ENCODE assay signal across 1 cellular context in the genomic region with DNA sequence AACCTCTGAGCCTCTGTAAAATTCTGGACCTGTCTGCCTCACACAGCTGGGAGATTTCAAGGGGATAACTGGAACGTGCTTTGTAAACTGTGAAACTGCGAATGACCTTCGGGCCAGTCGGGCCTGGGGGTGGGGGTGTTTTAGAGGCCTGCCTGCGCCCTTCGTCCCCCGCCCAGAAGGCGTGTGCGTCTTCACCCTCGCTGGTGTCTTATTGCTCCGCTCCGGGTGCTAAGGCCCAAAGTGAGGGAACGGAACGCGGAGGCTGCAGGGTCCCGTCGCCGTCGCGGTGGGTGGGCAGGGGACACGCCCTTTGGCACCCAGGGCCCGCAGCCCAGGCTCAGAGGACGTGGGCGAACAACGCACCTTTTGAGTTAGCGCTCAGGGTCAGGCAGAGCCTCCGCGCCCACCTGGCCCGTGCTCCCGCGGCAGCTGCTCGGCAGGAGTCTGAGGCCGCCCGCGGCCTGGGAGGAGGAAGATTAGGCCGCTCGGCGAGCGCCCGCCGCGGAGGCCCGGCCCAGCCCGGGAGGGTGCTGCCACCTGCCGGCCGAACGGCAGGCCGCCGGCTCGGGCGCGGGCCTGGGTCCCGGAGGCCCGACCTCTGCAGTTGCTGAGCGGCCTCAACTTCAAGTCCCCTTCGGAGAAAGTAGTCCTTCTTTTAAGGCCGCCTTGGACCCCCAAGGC.
TF ChIP-seq lines count a peak whose summit lies in the region.

No MANE protein-coding gene starts in this region.

TF ChIP-seq in K562, 482 proteins besides CTCF, POLR2A, EP300 and RAD21 (continued from another document and continues in another):
- TF ChIP-seq, protein P1, sequence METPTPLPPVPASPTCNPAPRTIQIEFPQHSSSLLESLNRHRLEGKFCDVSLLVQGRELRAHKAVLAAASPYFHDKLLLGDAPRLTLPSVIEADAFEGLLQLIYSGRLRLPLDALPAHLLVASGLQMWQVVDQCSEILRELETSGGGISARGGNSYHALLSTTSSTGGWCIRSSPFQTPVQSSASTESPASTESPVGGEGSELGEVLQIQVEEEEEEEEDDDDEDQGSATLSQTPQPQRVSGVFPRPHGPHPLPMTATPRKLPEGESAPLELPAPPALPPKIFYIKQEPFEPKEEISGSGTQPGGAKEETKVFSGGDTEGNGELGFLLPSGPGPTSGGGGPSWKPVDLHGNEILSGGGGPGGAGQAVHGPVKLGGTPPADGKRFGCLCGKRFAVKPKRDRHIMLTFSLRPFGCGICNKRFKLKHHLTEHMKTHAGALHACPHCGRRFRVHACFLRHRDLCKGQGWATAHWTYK (CRISPR knock-in tag; IDR thresholded peaks at IDR 0.05): peak; percentile 61; the same call in 1 of the 2 replicates
- TF ChIP-seq NCOA2 (IDR thresholded peaks at IDR 0.05; ENCODE audit: partially characterized antibody in 2 of 2) (no peak), PHF21A (IDR thresholded peaks at IDR 0.05; ENCODE audit: borderline replicate concordance, low read depth) (no peak), HSF4 (CRISPR knock-in tag; IDR thresholded peaks at IDR 0.05; ENCODE audit: borderline replicate concordance) (no peak), TRIM24 (IDR thresholded peaks at IDR 0.05) (no peak), ZBTB26 (CRISPR knock-in tag; IDR thresholded peaks at IDR 0.05) (no peak), CAMTA2 (CRISPR knock-in tag; conservative IDR thresholded peaks at IDR 0.05) (no peak), MTA2 (IDR thresholded peaks at IDR 0.05; ENCODE audit: low read depth) (no peak), ELF1 (tag; IDR thresholded peaks at IDR 0.05) (no peak), KLF13 (tag; IDR thresholded peaks at IDR 0.05; ENCODE audit: borderline replicate concordance, low read depth) (no peak), CBFA2T2 (conservative IDR thresholded peaks at IDR 0.05) (peak; percentile 34; the same call in 1 of the 2 replicates), ZNF124 (CRISPR knock-in tag; IDR thresholded peaks at IDR 0.05) (no peak), PCBP1 (IDR thresholded peaks at IDR 0.05; ENCODE audit: low read depth, low read length, poor library complexity, severe bottlenecking) (peak; percentile 76), ZNF764 (CRISPR knock-in tag; IDR thresholded peaks at IDR 0.05; ENCODE audit: low read depth) (0 out of 2 replicates have a peak, but pooled peaks have one; percentile 11), BACH1 (tag; IDR thresholded peaks at IDR 0.05) (no peak), SMAD4 (CRISPR knock-in tag; conservative IDR thresholded peaks at IDR 0.05) (0 out of 2 replicates have a peak, but pooled peaks have one; percentile 45), SOX6 (IDR thresholded peaks at IDR 0.05) (peak; percentile 42; the same call in 1 of the 2 replicates), CTBP1 (IDR thresholded peaks at IDR 0.05; ENCODE audit: borderline replicate concordance) (peak; percentile 86), ZMIZ1 (IDR thresholded peaks at IDR 0.05; ENCODE audit: low read depth in 2 of 2, low read length in 2 of 2) (peak in 1 of 2 experiments; percentile 8; a peak in 1 of 4 replicates), FOXM1 (IDR thresholded peaks at IDR 0.05; ENCODE audit: low read depth) (no peak), FOXM1 (CRISPR knock-in tag; IDR thresholded peaks at IDR 0.05; ENCODE audit: low read depth) (0 out of 2 replicates have a peak, but pooled peaks have one; percentile 62), SRF (CRISPR knock-in tag; IDR thresholded peaks at IDR 0.05) (0 out of 4 replicates have a peak, but pooled peaks of 1 of the 2 experiments have one; percentile 53), CCNT2 (IDR thresholded peaks at IDR 0.05; ENCODE audit: borderline replicate concordance, extremely low read depth, insufficient read length, low read depth, low read length) (peak; percentile 82), SUPT5H (IDR thresholded peaks at IDR 0.05) (peak; percentile 50; the same call in 1 of the 2 replicates), ZNF24 (IDR thresholded peaks at IDR 0.05) (no peak; the same call in 1 of the 2 replicates), POLR2G (IDR thresholded peaks at IDR 0.05; ENCODE audit: low read depth, low read length) (peak; percentile 84), POLR2AphosphoS5 (IDR thresholded peaks at IDR 0.05; ENCODE audit: control insufficient read depth, insufficient read depth, low read depth, low read length) (peak; percentile 60), ID3 (CRISPR knock-in tag; IDR thresholded peaks at IDR 0.05) (no peak), ID3 (tag; IDR thresholded peaks at IDR 0.05) (0 out of 2 replicates have a peak, but pooled peaks have one; percentile 69), GATA2 (CRISPR knock-in tag; IDR thresholded peaks at IDR 0.05) (peak; percentile 55; the same call in 1 of the 2 replicates), KLF1 (tag; IDR thresholded peaks at IDR 0.05) (peak; percentile 28; the same call in 1 of the 2 replicates), ZNF695 (CRISPR knock-in tag; IDR thresholded peaks at IDR 0.05) (no peak), POLR3A (IDR thresholded peaks at IDR 0.05; ENCODE audit: borderline replicate concordance, extremely low read depth, insufficient read depth, insufficient read length) (no peak), ATF3 (IDR thresholded peaks at IDR 0.05) (no peak), ATF3 (CRISPR knock-in tag; conservative IDR thresholded peaks at IDR 0.05) (no peak), ZNF311 (CRISPR knock-in tag; IDR thresholded peaks at IDR 0.05) (no peak), RNF2 (IDR thresholded peaks at IDR 0.05) (no peak), EP400 (IDR thresholded peaks at IDR 0.05) (no peak; the same call in 1 of the 2 replicates), TOE1 (IDR thresholded peaks at IDR 0.05; ENCODE audit: borderline replicate concordance) (no peak), TOE1 (CRISPR knock-in tag; IDR thresholded peaks at IDR 0.05; ENCODE audit: borderline replicate concordance, low read depth) (0 out of 2 replicates have a peak, but pooled peaks have one; percentile 35)
- TF ChIP-seq, protein P2, sequence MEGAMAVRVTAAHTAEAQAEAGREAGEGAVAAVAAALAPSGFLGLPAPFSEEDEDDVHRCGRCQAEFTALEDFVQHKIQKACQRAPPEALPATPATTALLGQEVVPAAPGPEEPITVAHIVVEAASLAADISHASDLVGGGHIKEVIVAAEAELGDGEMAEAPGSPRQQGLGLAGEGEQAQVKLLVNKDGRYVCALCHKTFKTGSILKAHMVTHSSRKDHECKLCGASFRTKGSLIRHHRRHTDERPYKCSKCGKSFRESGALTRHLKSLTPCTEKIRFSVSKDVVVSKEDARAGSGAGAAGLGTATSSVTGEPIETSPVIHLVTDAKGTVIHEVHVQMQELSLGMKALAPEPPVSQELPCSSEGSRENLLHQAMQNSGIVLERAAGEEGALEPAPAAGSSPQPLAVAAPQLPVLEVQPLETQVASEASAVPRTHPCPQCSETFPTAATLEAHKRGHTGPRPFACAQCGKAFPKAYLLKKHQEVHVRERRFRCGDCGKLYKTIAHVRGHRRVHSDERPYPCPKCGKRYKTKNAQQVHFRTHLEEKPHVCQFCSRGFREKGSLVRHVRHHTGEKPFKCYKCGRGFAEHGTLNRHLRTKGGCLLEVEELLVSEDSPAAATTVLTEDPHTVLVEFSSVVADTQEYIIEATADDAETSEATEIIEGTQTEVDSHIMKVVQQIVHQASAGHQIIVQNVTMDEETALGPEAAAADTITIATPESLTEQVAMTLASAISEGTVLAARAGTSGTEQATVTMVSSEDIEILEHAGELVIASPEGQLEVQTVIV (CRISPR knock-in tag; IDR thresholded peaks at IDR 0.05; ENCODE audit: borderline replicate concordance): no peak
- TF ChIP-seq, protein P3, sequence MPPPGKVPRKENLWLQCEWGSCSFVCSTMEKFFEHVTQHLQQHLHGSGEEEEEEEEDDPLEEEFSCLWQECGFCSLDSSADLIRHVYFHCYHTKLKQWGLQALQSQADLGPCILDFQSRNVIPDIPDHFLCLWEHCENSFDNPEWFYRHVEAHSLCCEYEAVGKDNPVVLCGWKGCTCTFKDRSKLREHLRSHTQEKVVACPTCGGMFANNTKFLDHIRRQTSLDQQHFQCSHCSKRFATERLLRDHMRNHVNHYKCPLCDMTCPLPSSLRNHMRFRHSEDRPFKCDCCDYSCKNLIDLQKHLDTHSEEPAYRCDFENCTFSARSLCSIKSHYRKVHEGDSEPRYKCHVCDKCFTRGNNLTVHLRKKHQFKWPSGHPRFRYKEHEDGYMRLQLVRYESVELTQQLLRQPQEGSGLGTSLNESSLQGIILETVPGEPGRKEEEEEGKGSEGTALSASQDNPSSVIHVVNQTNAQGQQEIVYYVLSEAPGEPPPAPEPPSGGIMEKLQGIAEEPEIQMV (tag; conservative IDR thresholded peaks at IDR 0.05; ENCODE audit: low read depth): no peak
- TF ChIP-seq, protein P4, sequence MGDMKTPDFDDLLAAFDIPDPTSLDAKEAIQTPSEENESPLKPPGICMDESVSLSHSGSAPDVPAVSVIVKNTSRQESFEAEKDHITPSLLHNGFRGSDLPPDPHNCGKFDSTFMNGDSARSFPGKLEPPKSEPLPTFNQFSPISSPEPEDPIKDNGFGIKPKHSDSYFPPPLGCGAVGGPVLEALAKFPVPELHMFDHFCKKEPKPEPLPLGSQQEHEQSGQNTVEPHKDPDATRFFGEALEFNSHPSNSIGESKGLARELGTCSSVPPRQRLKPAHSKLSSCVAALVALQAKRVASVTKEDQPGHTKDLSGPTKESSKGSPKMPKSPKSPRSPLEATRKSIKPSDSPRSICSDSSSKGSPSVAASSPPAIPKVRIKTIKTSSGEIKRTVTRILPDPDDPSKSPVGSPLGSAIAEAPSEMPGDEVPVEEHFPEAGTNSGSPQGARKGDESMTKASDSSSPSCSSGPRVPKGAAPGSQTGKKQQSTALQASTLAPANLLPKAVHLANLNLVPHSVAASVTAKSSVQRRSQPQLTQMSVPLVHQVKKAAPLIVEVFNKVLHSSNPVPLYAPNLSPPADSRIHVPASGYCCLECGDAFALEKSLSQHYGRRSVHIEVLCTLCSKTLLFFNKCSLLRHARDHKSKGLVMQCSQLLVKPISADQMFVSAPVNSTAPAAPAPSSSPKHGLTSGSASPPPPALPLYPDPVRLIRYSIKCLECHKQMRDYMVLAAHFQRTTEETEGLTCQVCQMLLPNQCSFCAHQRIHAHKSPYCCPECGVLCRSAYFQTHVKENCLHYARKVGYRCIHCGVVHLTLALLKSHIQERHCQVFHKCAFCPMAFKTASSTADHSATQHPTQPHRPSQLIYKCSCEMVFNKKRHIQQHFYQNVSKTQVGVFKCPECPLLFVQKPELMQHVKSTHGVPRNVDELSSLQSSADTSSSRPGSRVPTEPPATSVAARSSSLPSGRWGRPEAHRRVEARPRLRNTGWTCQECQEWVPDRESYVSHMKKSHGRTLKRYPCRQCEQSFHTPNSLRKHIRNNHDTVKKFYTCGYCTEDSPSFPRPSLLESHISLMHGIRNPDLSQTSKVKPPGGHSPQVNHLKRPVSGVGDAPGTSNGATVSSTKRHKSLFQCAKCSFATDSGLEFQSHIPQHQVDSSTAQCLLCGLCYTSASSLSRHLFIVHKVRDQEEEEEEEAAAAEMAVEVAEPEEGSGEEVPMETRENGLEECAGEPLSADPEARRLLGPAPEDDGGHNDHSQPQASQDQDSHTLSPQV (IDR thresholded peaks at IDR 0.05): peak; percentile 85
- TF ChIP-seq, protein P5, sequence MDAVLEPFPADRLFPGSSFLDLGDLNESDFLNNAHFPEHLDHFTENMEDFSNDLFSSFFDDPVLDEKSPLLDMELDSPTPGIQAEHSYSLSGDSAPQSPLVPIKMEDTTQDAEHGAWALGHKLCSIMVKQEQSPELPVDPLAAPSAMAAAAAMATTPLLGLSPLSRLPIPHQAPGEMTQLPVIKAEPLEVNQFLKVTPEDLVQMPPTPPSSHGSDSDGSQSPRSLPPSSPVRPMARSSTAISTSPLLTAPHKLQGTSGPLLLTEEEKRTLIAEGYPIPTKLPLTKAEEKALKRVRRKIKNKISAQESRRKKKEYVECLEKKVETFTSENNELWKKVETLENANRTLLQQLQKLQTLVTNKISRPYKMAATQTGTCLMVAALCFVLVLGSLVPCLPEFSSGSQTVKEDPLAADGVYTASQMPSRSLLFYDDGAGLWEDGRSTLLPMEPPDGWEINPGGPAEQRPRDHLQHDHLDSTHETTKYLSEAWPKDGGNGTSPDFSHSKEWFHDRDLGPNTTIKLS (IDR thresholded peaks at IDR 0.05; ENCODE audit: borderline replicate concordance, low read depth): peak; percentile 40; the same call in 1 of the 2 replicates
